ENCODE assay signal across 25 cellular contexts in the genomic region with DNA sequence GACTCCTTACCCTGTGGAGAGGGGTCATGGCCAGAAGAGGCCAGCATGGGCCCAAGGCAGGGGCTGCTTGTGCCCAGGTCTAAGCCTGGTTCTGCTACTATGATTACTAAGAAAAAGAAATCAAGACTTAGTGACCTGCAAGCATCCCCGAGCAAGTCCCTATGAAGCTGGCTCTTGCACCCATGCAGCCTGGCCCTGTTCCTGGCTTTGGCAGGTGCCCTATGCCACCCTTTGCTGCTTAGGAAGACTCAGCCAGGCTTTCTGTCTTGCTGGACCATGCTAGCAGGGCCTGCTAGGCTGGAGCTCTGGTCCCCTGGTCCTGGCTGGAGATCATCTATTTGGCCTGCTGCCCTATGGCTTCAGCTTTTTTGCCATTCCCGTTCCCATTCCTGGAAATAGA.
"Had no signal": no experiment of that assay in that cellular context is flagged by ENCODE, and none has a peak within 500 bp of the region (broad histone marks: within the 10 kb centered on the region; RNA-seq: fewer than 3 reads in every experiment).

No MANE protein-coding gene starts in this region.

- H3K4me3 Mint-ChIP-seq: dendritic cell treated with granulocyte-macrophage colony-stimulating factor and Interleukin-4, amounts not matched to agents 40 ng/mL and 50 ng/mL, for 4 days; immature natural killer cell; naive thymus-derived CD4-positive, alpha-beta T cell; nephron progenitor cell; stimulated activated memory B cell treated with anti-CD40 and anti-IgM and Interleukin-4, amounts not matched to agents 10 μg/mL and 1 μg/mL and 100 μg/mL, for 72 hours; type B pancreatic cell had no signal

- DNase-seq: colonic mucosa; effector memory CD4-positive, alpha-beta T cell; esophagus squamous epithelium; foreskin melanocyte; glutamatergic neuron; hypothalamus; immature natural killer cell; mesendoderm; midbrain; naive thymus-derived CD4-positive, alpha-beta T cell; nephron progenitor cell; nucleus accumbens; ovary; posterior cingulate gyrus; psoas muscle; right cardiac atrium; spleen; stimulated activated CD4-positive, alpha-beta T cell treated with anti-CD3 and anti-CD28 coated beads, Interleukin-4, amount 100 ng/mL, for 4 hours; stimulated activated naive CD8-positive, alpha-beta T cell treated with anti-CD3 and anti-CD28 coated beads, Interleukin-15, Interleukin-2, amounts not matched to agents 100 U/mL and 50 U/mL, for 24 hours; testis; tibial artery had no signal

- H3K9me3 Mint-ChIP-seq: dendritic cell treated with granulocyte-macrophage colony-stimulating factor and Interleukin-4, amounts not matched to agents 40 ng/mL and 50 ng/mL, for 4 days; immature natural killer cell; naive thymus-derived CD4-positive, alpha-beta T cell; nephron progenitor cell; stimulated activated memory B cell treated with anti-CD40 and anti-IgM and Interleukin-4, amounts not matched to agents 10 μg/mL and 1 μg/mL and 100 μg/mL, for 72 hours; type B pancreatic cell had no signal

- H3K27ac ChIP-seq: colonic mucosa, esophagus squamous epithelium, ovary, psoas muscle, spleen, testis, tibial artery had no signal

- H3K27ac Mint-ChIP-seq: immature natural killer cell; nephron progenitor cell; stimulated activated memory B cell treated with anti-CD40 and anti-IgM and Interleukin-4, amounts not matched to agents 10 μg/mL and 1 μg/mL and 100 μg/mL, for 72 hours; type B pancreatic cell had no signal

- H3K36me3 ChIP-seq: colonic mucosa, ovary had no signal

- H3K4me1 ChIP-seq: psoas muscle had no signal

- H3K27me3 ChIP-seq: colonic mucosa, esophagus squamous epithelium, ovary, spleen, testis, tibial artery had no signal

- H3K9me3 ChIP-seq: colonic mucosa, esophagus squamous epithelium, ovary, psoas muscle, spleen, testis, tibial artery had no signal

- ATAC-seq: naive thymus-derived CD4-positive, alpha-beta T cell; psoas muscle; right cardiac atrium; stimulated activated memory B cell treated with anti-CD40 and anti-IgM and Interleukin-4, amounts not matched to agents 10 μg/mL and 1 μg/mL and 100 μg/mL, for 72 hours; stimulated activated naive CD8-positive, alpha-beta T cell treated with anti-CD3 and anti-CD28 coated beads, Interleukin-15, Interleukin-2, amounts not matched to agents 100 U/mL and 50 U/mL, for 24 hours had no signal

- H3K4me3 ChIP-seq: colonic mucosa, esophagus squamous epithelium, ovary, psoas muscle, skin epidermis, spleen, testis, tibial artery had no signal

- H3K27me3 Mint-ChIP-seq: dendritic cell treated with granulocyte-macrophage colony-stimulating factor and Interleukin-4, amounts not matched to agents 40 ng/mL and 50 ng/mL, for 4 days; naive thymus-derived CD4-positive, alpha-beta T cell; stimulated activated memory B cell treated with anti-CD40 and anti-IgM and Interleukin-4, amounts not matched to agents 10 μg/mL and 1 μg/mL and 100 μg/mL, for 72 hours; type B pancreatic cell had no signal
